Comparison of ENCODE assay signal across 1 cellular context in genomic region chr2:168538534-168538933, GRCh38.
TF ChIP-seq lines count a peak whose summit lies in the region.

No MANE protein-coding gene starts in this region.

TF ChIP-seq in HCT116, 20 proteins besides CTCF, POLR2A, EP300 and RAD21 (continued from another document):
- TF ChIP-seq REST (IDR thresholded peaks at IDR 0.05; ENCODE audit: low read depth) (no peak), POLR2AphosphoS5 (IDR thresholded peaks at IDR 0.05; ENCODE audit: low read depth, low read length) (no peak), CEBPB (IDR thresholded peaks at IDR 0.05; ENCODE audit: low read depth) (no peak), SP1 (IDR thresholded peaks at IDR 0.05; ENCODE audit: low read depth) (no peak), EZH2 (IDR thresholded peaks at IDR 0.05) (no peak), ZNF274 (IDR thresholded peaks at IDR 0.05; ENCODE audit: low read depth, low read length) (no peak)
